In the genomic region with DNA sequence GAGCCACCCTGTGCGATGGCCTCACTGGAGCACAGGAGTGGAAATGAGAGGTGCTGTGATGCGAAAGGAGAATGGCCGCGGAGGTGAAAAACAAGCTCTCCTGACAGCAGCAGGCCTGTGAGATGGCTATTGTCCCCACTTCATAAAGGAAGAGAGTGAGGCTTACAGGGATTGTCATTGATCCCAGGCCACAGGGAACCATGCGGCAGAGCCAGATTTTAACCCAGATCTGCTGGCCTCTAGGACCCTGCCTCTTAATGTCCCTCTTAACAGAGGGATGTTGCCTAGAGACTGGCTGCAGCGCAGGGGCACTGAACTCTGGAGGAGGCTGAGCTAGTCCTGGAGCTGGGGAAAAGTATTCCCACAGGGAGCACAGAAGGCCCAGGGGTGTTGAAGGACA, we compare ENCODE assay signal across 2 cellular contexts.
A peak's percentile ranks its signal among the peaks of the same experiment; 100 is the strongest.
TF ChIP-seq lines count a peak whose summit lies in the region.

No MANE protein-coding gene starts in this region.

TF ChIP-seq in K562, 482 proteins besides CTCF, POLR2A, EP300 and RAD21:
- peak; percentile 13 for TF ChIP-seq RBM39 (optimal IDR thresholded peaks at IDR 0.05; ENCODE audit: low read depth, low read length)
- no peak for TF ChIP-seq CBX3 (IDR thresholded peaks at IDR 0.05; ENCODE audit: borderline replicate concordance in 1 of 2, low read length in 2 of 2)
- no peak for TF ChIP-seq DIDO1 (tag; IDR thresholded peaks at IDR 0.05; ENCODE audit: low read depth)
- no peak for TF ChIP-seq SMARCB1 (IDR thresholded peaks at IDR 0.05; ENCODE audit: insufficient read length, low read depth)

TF ChIP-seq in GM12891, 5 proteins besides CTCF, POLR2A, EP300 and RAD21:
- no peak for TF ChIP-seq POU2F2 (IDR thresholded peaks at IDR 0.05; ENCODE audit: low read depth, low read length)
